Comparison of ENCODE assay signal across 12 cellular contexts in genomic region chr11:46116007-46116711, GRCh38. TPM values are rescaled to one million over a fixed set of nuclear protein-coding genes. Genes with fewer than 3 reads are reported as not detected.
A peak's percentile ranks its signal among the peaks of the same experiment; 100 is the strongest.
DNase-seq lines count a peak whose midpoint lies in the region; ATAC-seq, FAIRE-seq and TF ChIP-seq lines count a peak whose summit lies in the region.
"Had no signal": no experiment of that assay in that cellular context is flagged by ENCODE, and none has a peak within 500 bp of the region (broad histone marks: within the 10 kb centered on the region; RNA-seq: fewer than 3 reads in every experiment).

No MANE protein-coding gene starts in this region.

- H3K27me3 Mint-ChIP-seq in stimulated activated naive CD8-positive, alpha-beta T cell treated with anti-CD3 and anti-CD28 coated beads, Interleukin-15, Interleukin-2, amounts not matched to agents 100 ng/mL and 50 ng/mL, for 24 hours: no peaks in the 10 kb centered on the region
- H3K27me3 Mint-ChIP-seq in activated CD4-positive, alpha-beta memory T cell treated with anti-CD3 and anti-CD28 coated beads for 36 hours: no peaks in the 10 kb centered on the region
- H3K27me3 Mint-ChIP-seq in mesothelial cell of epicardium (ENCODE audit: low read depth): no peaks in the 10 kb centered on the region
- H3K27me3 Mint-ChIP-seq: dendritic cell treated with granulocyte-macrophage colony-stimulating factor and Interleukin-4, amounts not matched to agents 40 ng/mL and 50 ng/mL, for 4 days had no signal

- no peaks in the 10 kb centered on the region for H3K36me3 Mint-ChIP-seq in stimulated activated naive CD8-positive, alpha-beta T cell treated with anti-CD3 and anti-CD28 coated beads, Interleukin-15, Interleukin-2, amounts not matched to agents 100 ng/mL and 50 ng/mL, for 24 hours (ENCODE audit: low read depth)
- peaks cover 7% of the 10 kb centered on the region for H3K36me3 Mint-ChIP-seq in activated CD4-positive, alpha-beta memory T cell treated with anti-CD3 and anti-CD28 coated beads for 36 hours
- no peaks in the 10 kb centered on the region for H3K36me3 Mint-ChIP-seq in mesothelial cell of epicardium

- no peak for TF ChIP-seq CTCF in mesothelial cell of epicardium (IDR thresholded peaks at IDR 0.05; ENCODE audit: unreplicated experiment)

- peak overlapping the region; percentile 63 for H3K27ac Mint-ChIP-seq in stimulated activated naive CD8-positive, alpha-beta T cell treated with anti-CD3 and anti-CD28 coated beads, Interleukin-15, Interleukin-2, amounts not matched to agents 100 ng/mL and 50 ng/mL, for 24 hours
- H3K27ac Mint-ChIP-seq in activated CD4-positive, alpha-beta memory T cell treated with anti-CD3 and anti-CD28 coated beads for 36 hours: peak overlapping the region; percentile 80
- H3K27ac Mint-ChIP-seq in mesothelial cell of epicardium: peak overlapping the region; percentile 82
- H3K27ac Mint-ChIP-seq: dendritic cell treated with granulocyte-macrophage colony-stimulating factor and Interleukin-4, amounts not matched to agents 40 ng/mL and 50 ng/mL, for 4 days had no signal

- FAIRE-seq in urothelium cell line (lab: Jason Lieb, UNC): no peak
- FAIRE-seq: RCC 7860 had no signal

- CTCF ChIA-PET in activated CD4-positive, alpha-beta memory T cell treated with anti-CD3 and anti-CD28 coated beads for 36 hours (lab: Charles Lee): interaction anchor here (0.9 to 2.1 kb wide), 10 partner anchors 11 to 202 kb away, joined by 3 to 7 read pairs (median 3); no protein-coding TSS in a partner anchor

- no peak for ATAC-seq in stimulated activated naive CD8-positive, alpha-beta T cell treated with anti-CD3 and anti-CD28 coated beads, Interleukin-15, Interleukin-2, amounts not matched to agents 100 U/mL and 50 U/mL, for 24 hours

- intact Hi-C loops in activated CD4-positive, alpha-beta memory T cell treated with anti-CD3 and anti-CD28 coated beads for 36 hours (cut with micrococcal nuclease): no loop called here

- H3K4me1 Mint-ChIP-seq in stimulated activated naive CD8-positive, alpha-beta T cell treated with anti-CD3 and anti-CD28 coated beads, Interleukin-15, Interleukin-2, amounts not matched to agents 100 ng/mL and 50 ng/mL, for 24 hours (ENCODE audit: low read depth): peaks cover 63% of the 10 kb centered on the region
- peaks cover 56% of the 10 kb centered on the region for H3K4me1 Mint-ChIP-seq in activated CD4-positive, alpha-beta memory T cell treated with anti-CD3 and anti-CD28 coated beads for 36 hours (ENCODE audit: low read depth)
- peaks cover 67% of the 10 kb centered on the region for H3K4me1 Mint-ChIP-seq in mesothelial cell of epicardium

- no peaks in the 10 kb centered on the region for H3K9me3 Mint-ChIP-seq in stimulated activated naive CD8-positive, alpha-beta T cell treated with anti-CD3 and anti-CD28 coated beads, Interleukin-15, Interleukin-2, amounts not matched to agents 100 ng/mL and 50 ng/mL, for 24 hours
- no peaks in the 10 kb centered on the region for H3K9me3 Mint-ChIP-seq in activated CD4-positive, alpha-beta memory T cell treated with anti-CD3 and anti-CD28 coated beads for 36 hours
- no peaks in the 10 kb centered on the region for H3K9me3 Mint-ChIP-seq in mesothelial cell of epicardium
- H3K9me3 Mint-ChIP-seq: dendritic cell treated with granulocyte-macrophage colony-stimulating factor and Interleukin-4, amounts not matched to agents 40 ng/mL and 50 ng/mL, for 4 days had no signal

- H3K4me3 Mint-ChIP-seq in stimulated activated naive CD8-positive, alpha-beta T cell treated with anti-CD3 and anti-CD28 coated beads, Interleukin-15, Interleukin-2, amounts not matched to agents 100 ng/mL and 50 ng/mL, for 24 hours: peak overlapping the region; percentile 40
- peak overlapping the region; percentile 45 for H3K4me3 Mint-ChIP-seq in activated CD4-positive, alpha-beta memory T cell treated with anti-CD3 and anti-CD28 coated beads for 36 hours
- peak overlapping the region; percentile 1 for H3K4me3 Mint-ChIP-seq in mesothelial cell of epicardium
- H3K4me3 Mint-ChIP-seq: dendritic cell treated with granulocyte-macrophage colony-stimulating factor and Interleukin-4, amounts not matched to agents 40 ng/mL and 50 ng/mL, for 4 days had no signal

- no peak for DNase-seq in stimulated activated naive CD8-positive, alpha-beta T cell treated with anti-CD3 and anti-CD28 coated beads, Interleukin-15, Interleukin-2, amounts not matched to agents 100 U/mL and 50 U/mL, for 24 hours
- no peak for DNase-seq in activated CD4-positive, alpha-beta memory T cell treated with anti-CD3 and anti-CD28 coated beads for 36 hours
- DNase-seq in mesothelial cell of epicardium (ENCODE audit: low spot score in 2 of 2, unreplicated experiment in 2 of 2): no peak
- no peak for DNase-seq in urothelium cell line (ENCODE audit: low spot score)
- DNase-seq in ecto neural progenitor cell (ENCODE audit: low spot score): no peak
- no peak for DNase-seq in NCI-H446 treated with DMSO at 0.1 percent for 48 hours (lab: John Stamatoyannopoulos, UW)
- no peak for DNase-seq in occipital lobe (lab: John Stamatoyannopoulos, UW)
- DNase-seq: NCI-H2081 treated with DMSO at 0.1 percent for 48 hours, tibial artery had no signal

- POLR2A ChIA-PET in activated CD4-positive, alpha-beta memory T cell treated with anti-CD3 and anti-CD28 coated beads for 36 hours (lab: Charles Lee): interaction anchor here (1.5 kb wide), 1 partner anchor 13 kb away, joined by 6 read pairs; no protein-coding TSS in a partner anchor

RNA-seq across cellular contexts. Expression of gene PHF21A, which starts 5.1 kb away (rescaled TPM):
- 10 to 100 TPM; 38.0 to 40.0 TPM for total RNA-seq in activated CD4-positive, alpha-beta memory T cell treated with anti-CD3 and anti-CD28 coated beads for 36 hours
- 102 to 110 TPM (median 106 TPM) in 3 replicates for total RNA-seq in mesothelial cell of epicardium
- 30.7 TPM for total RNA-seq in occipital lobe
